Comparison of ENCODE assay signal across 1 cellular context in genomic region chr13:30114586-30115256, GRCh38.
TF ChIP-seq lines count a peak whose summit lies in the region.

No MANE protein-coding gene starts in this region.

TF ChIP-seq in IMR-90, 13 proteins besides CTCF, POLR2A, EP300 and RAD21 (continued from another document):
- TF ChIP-seq, protein P1, sequence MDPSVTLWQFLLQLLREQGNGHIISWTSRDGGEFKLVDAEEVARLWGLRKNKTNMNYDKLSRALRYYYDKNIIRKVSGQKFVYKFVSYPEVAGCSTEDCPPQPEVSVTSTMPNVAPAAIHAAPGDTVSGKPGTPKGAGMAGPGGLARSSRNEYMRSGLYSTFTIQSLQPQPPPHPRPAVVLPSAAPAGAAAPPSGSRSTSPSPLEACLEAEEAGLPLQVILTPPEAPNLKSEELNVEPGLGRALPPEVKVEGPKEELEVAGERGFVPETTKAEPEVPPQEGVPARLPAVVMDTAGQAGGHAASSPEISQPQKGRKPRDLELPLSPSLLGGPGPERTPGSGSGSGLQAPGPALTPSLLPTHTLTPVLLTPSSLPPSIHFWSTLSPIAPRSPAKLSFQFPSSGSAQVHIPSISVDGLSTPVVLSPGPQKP (IDR thresholded peaks at IDR 0.05; ENCODE audit: borderline replicate concordance, low read depth, low read length) = no peak
- TF ChIP-seq MXI1 (IDR thresholded peaks at IDR 0.05; ENCODE audit: borderline replicate concordance, low read depth, low read length) = no peak
